ENCODE assay signal across 22 cellular contexts in genomic region chr7:135802697-135803096, GRCh38. TPM values are rescaled to one million over a fixed set of nuclear protein-coding genes. Genes with fewer than 3 reads are reported as not detected.
DNase-seq lines count a peak whose midpoint lies in the region; ATAC-seq and TF ChIP-seq lines count a peak whose summit lies in the region.
"Had no signal": no experiment of that assay in that cellular context is flagged by ENCODE, and none has a peak within 500 bp of the region (broad histone marks: within the 10 kb centered on the region; RNA-seq: fewer than 3 reads in every experiment).

No MANE protein-coding gene starts in this region.

- H2BK120ac ChIP-seq in mesendoderm (ENCODE audit: low read depth, low read length), result no peak overlapping the region

- no peaks in the 10 kb centered on the region for H3K79me2 ChIP-seq in mesendoderm (ENCODE audit: control insufficient read depth, insufficient read depth, low read length)

- WGBS in mesendoderm (ENCODE audit: extremely low coverage, insufficient coverage, low lambda C conversion rate), result no CpG with 5 or more reads among the region's 3 CpGs

- no peaks in the 10 kb centered on the region for H3K79me1 ChIP-seq in mesendoderm (ENCODE audit: low read length)

- no peak overlapping the region for H3K4ac ChIP-seq in mesendoderm (ENCODE audit: low read depth, low read length)

- no peak overlapping the region for H2BK15ac ChIP-seq in mesendoderm (replicated peaks; ENCODE audit: low read depth)

- H3K56ac ChIP-seq in mesendoderm (ENCODE audit: low read length), result no peak overlapping the region

- H3K9me3 Mint-ChIP-seq in activated naive CD8-positive, alpha-beta T cell treated with anti-CD3 and anti-CD28 coated beads, Interleukin-2, amount 50 U/mL, for 24 hours, result no peaks in the 10 kb centered on the region
- H3K9me3 Mint-ChIP-seq in activated naive CD8-positive, alpha-beta T cell treated with anti-CD3 and anti-CD28 coated beads for 36 hours, result no peaks in the 10 kb centered on the region
- H3K9me3 Mint-ChIP-seq: CD4-positive, alpha-beta memory T cell; T-helper 1 cell treated with Interleukin-12 subunit alpha and Interleukin-12 subunit beta and Interleukin-4 antibody, amounts not matched to agents 30 μg/mL and 1 μg/mL, for 36 hours had no signal

- H3K36me3 Mint-ChIP-seq in activated naive CD8-positive, alpha-beta T cell treated with anti-CD3 and anti-CD28 coated beads, Interleukin-2, amount 50 U/mL, for 24 hours (ENCODE audit: low read depth), result no peaks in the 10 kb centered on the region
- H3K36me3 Mint-ChIP-seq in activated naive CD8-positive, alpha-beta T cell treated with anti-CD3 and anti-CD28 coated beads for 36 hours, result no peaks in the 10 kb centered on the region
- H3K36me3 Mint-ChIP-seq: CD4-positive, alpha-beta memory T cell had no signal

- H3K27me3 ChIP-seq in subcutaneous abdominal adipose tissue (ENCODE audit: control insufficient read depth in 5 of 5, insufficient read depth in 4 of 5, low read length in 5 of 5), result peaks cover 0 to 2% (median 0%) of the 10 kb centered on the region in 5 donors
- no peaks in the 10 kb centered on the region for H3K27me3 ChIP-seq in mesendoderm (ENCODE audit: insufficient read depth, low read length, poor library complexity)
- H3K27me3 ChIP-seq: breast epithelium, SJCRH30 had no signal

- H2BK5ac ChIP-seq in mesendoderm (ENCODE audit: low read length), result no peak overlapping the region

- no peak overlapping the region for H4K5ac ChIP-seq in mesendoderm (ENCODE audit: low read length)

- H3K4me3 Mint-ChIP-seq in activated naive CD8-positive, alpha-beta T cell treated with anti-CD3 and anti-CD28 coated beads, Interleukin-2, amount 50 U/mL, for 24 hours, result no peak overlapping the region
- no peak overlapping the region for H3K4me3 Mint-ChIP-seq in activated naive CD8-positive, alpha-beta T cell treated with anti-CD3 and anti-CD28 coated beads for 36 hours
- H3K4me3 Mint-ChIP-seq: activated CD4-positive, alpha-beta T cell treated with anti-CD3 and anti-CD28 coated beads for 36 hours; CD4-positive, alpha-beta memory T cell; T-helper 1 cell treated with Interleukin-12 subunit alpha and Interleukin-12 subunit beta and Interleukin-4 antibody, amounts not matched to agents 30 μg/mL and 1 μg/mL, for 36 hours had no signal

- peak; percentile 7 for ATAC-seq in activated naive CD8-positive, alpha-beta T cell treated with anti-CD3 and anti-CD28 coated beads, Interleukin-2, amount 50 U/mL, for 24 hours
- ATAC-seq: activated CD4-positive, alpha-beta T cell treated with anti-CD3 and anti-CD28 coated beads for 36 hours; HepG2; Panc1 had no signal

- H3K36me3 ChIP-seq in subcutaneous abdominal adipose tissue (ENCODE audit: control insufficient read depth in 5 of 5, insufficient read depth in 5 of 5, low read length in 5 of 5) (no peaks in the 10 kb centered on the region), mesendoderm (ENCODE audit: control insufficient read depth, insufficient read depth, low read length) (no peaks in the 10 kb centered on the region)
- H3K36me3 ChIP-seq: breast epithelium, SJCRH30 had no signal

- H3K18ac ChIP-seq in mesendoderm (ENCODE audit: low read length), result no peak overlapping the region

- DNase-seq in activated naive CD8-positive, alpha-beta T cell treated with anti-CD3 and anti-CD28 coated beads, Interleukin-2, amount 50 U/mL, for 24 hours, result no peak
- no peak for DNase-seq in activated naive CD8-positive, alpha-beta T cell treated with anti-CD3 and anti-CD28 coated beads for 36 hours
- DNase-seq in RKO (ENCODE audit: low spot score) (peak; percentile 17), epithelial cell of esophagus (ENCODE audit: low read depth) (peak; percentile 23), NCI-H2107 treated with DMSO at 0.1 percent for 48 hours (lab: John Stamatoyannopoulos, UW; ENCODE audit: unreplicated experiment) (no peak), mesendoderm (no peak), inferior parietal cortex (ENCODE audit: extremely low spot score) (no peak)
- DNase-seq: activated CD4-positive, alpha-beta T cell treated with anti-CD3 and anti-CD28 coated beads for 36 hours; activated gamma-delta T cell; AML-193; CD4-positive, alpha-beta memory T cell; glutamatergic neuron; psoas muscle; SJCRH30; stimulated activated CD8-positive, alpha-beta memory T cell treated with anti-CD3 and anti-CD28 coated beads, Interleukin-4, amount 100 ng/mL, for 48 hours had no signal

- no peak overlapping the region for H3K9ac ChIP-seq in subcutaneous abdominal adipose tissue (ENCODE audit: low read length in 5 of 5)
- no peak overlapping the region for H3K9ac ChIP-seq in mesendoderm (ENCODE audit: low read length)

- H3K27me3 Mint-ChIP-seq in activated naive CD8-positive, alpha-beta T cell treated with anti-CD3 and anti-CD28 coated beads, Interleukin-2, amount 50 U/mL, for 24 hours, result peaks cover 14% of the 10 kb centered on the region
- H3K27me3 Mint-ChIP-seq in activated naive CD8-positive, alpha-beta T cell treated with anti-CD3 and anti-CD28 coated beads for 36 hours, result peaks cover 22% of the 10 kb centered on the region

- H3K4me1 ChIP-seq in subcutaneous abdominal adipose tissue (ENCODE audit: control insufficient read depth in 5 of 5, insufficient read depth in 5 of 5, low read length in 5 of 5) (peaks cover 2 to 18% (median 11%) of the 10 kb centered on the region in 5 donors), mesendoderm (ENCODE audit: control insufficient read depth, low read depth, low read length) (no peaks in the 10 kb centered on the region)
- H3K4me1 ChIP-seq: breast epithelium, SJCRH30 had no signal

- TF ChIP-seq CTCF in epithelial cell of esophagus (IDR thresholded peaks at IDR 0.05; ENCODE audit: insufficient read depth, low read depth, low read length, missing control alignments), result no peak

- no peak overlapping the region for H3K4me2 ChIP-seq in mesendoderm (ENCODE audit: low read length)

- H3K23ac ChIP-seq in mesendoderm (ENCODE audit: low read length), result no peak overlapping the region

- H3K4me3 ChIP-seq in epithelial cell of esophagus (ENCODE audit: low read length) (no peak overlapping the region), subcutaneous abdominal adipose tissue (ENCODE audit: low read depth in 1 of 5, low read length in 5 of 5) (no peak overlapping the region), mesendoderm (ENCODE audit: low read length) (no peak overlapping the region)
- H3K4me3 ChIP-seq: breast epithelium, coronary artery, psoas muscle, SJCRH30 had no signal

- no peak overlapping the region for H4K8ac ChIP-seq in mesendoderm (ENCODE audit: low read depth, low read length)

- H2AK5ac ChIP-seq in mesendoderm (ENCODE audit: low read length), result no peak overlapping the region

- peaks cover 11% of the 10 kb centered on the region for H3K4me1 Mint-ChIP-seq in activated naive CD8-positive, alpha-beta T cell treated with anti-CD3 and anti-CD28 coated beads, Interleukin-2, amount 50 U/mL, for 24 hours
- peaks cover 10% of the 10 kb centered on the region for H3K4me1 Mint-ChIP-seq in activated naive CD8-positive, alpha-beta T cell treated with anti-CD3 and anti-CD28 coated beads for 36 hours

- H3K27ac ChIP-seq in subcutaneous abdominal adipose tissue (ENCODE audit: low read depth, low read length) (peak overlapping the region; percentile 5), mesendoderm (ENCODE audit: low read depth, low read length) (no peak overlapping the region)
- H3K27ac ChIP-seq: breast epithelium, coronary artery, psoas muscle, SJCRH30 had no signal

- no peaks in the 10 kb centered on the region for H3K9me3 ChIP-seq in subcutaneous abdominal adipose tissue (ENCODE audit: control insufficient read depth in 5 of 5, low read length in 5 of 5)
- H3K9me3 ChIP-seq: breast epithelium, psoas muscle, SJCRH30 had no signal

- H3K27ac Mint-ChIP-seq in activated naive CD8-positive, alpha-beta T cell treated with anti-CD3 and anti-CD28 coated beads, Interleukin-2, amount 50 U/mL, for 24 hours, result no peak overlapping the region
- no peak overlapping the region for H3K27ac Mint-ChIP-seq in activated naive CD8-positive, alpha-beta T cell treated with anti-CD3 and anti-CD28 coated beads for 36 hours
- H3K27ac Mint-ChIP-seq: activated CD4-positive, alpha-beta T cell treated with anti-CD3 and anti-CD28 coated beads for 36 hours; T-helper 1 cell treated with Interleukin-12 subunit alpha and Interleukin-12 subunit beta and Interleukin-4 antibody, amounts not matched to agents 30 μg/mL and 1 μg/mL, for 36 hours had no signal

RNA-seq across cellular contexts. Expression of gene FAM180A, which starts 54.1 kb away (rescaled TPM):
- total RNA-seq in activated naive CD8-positive, alpha-beta T cell treated with anti-CD3 and anti-CD28 coated beads for 36 hours, result not detected
- not detected for polyA plus RNA-seq in mesendoderm (2013, experiment 1 of 2)
- polyA plus RNA-seq in mesendoderm (2013, experiment 2 of 2), result not detected
- total RNA-seq: activated CD4-positive, alpha-beta T cell treated with anti-CD3 and anti-CD28 coated beads for 36 hours; CD4-positive, alpha-beta memory T cell; H1; HepG2 had no signal
- polyA plus RNA-seq: CD4-positive, alpha-beta memory T cell; H1; HepG2 had no signal

Comparison
In these comparisons a context has a peak if more than half of its experiments do, and no peak if none do; other contexts are left out.
1. DNase-seq: peak in RKO (single experiment) and epithelial cell of esophagus (single experiment); none in activated naive CD8-positive, alpha-beta T cell treated with anti-CD3 and anti-CD28 coated beads, Interleukin-2, amount 50 U/mL, for 24 hours (single experiment), activated naive CD8-positive, alpha-beta T cell treated with anti-CD3 and anti-CD28 coated beads for 36 hours (single experiment), NCI-H2107 treated with DMSO at 0.1 percent for 48 hours (single experiment), mesendoderm (single experiment) and inferior parietal cortex (single experiment).